Comparison of ENCODE assay signal across 8 cellular contexts in the genomic region with DNA sequence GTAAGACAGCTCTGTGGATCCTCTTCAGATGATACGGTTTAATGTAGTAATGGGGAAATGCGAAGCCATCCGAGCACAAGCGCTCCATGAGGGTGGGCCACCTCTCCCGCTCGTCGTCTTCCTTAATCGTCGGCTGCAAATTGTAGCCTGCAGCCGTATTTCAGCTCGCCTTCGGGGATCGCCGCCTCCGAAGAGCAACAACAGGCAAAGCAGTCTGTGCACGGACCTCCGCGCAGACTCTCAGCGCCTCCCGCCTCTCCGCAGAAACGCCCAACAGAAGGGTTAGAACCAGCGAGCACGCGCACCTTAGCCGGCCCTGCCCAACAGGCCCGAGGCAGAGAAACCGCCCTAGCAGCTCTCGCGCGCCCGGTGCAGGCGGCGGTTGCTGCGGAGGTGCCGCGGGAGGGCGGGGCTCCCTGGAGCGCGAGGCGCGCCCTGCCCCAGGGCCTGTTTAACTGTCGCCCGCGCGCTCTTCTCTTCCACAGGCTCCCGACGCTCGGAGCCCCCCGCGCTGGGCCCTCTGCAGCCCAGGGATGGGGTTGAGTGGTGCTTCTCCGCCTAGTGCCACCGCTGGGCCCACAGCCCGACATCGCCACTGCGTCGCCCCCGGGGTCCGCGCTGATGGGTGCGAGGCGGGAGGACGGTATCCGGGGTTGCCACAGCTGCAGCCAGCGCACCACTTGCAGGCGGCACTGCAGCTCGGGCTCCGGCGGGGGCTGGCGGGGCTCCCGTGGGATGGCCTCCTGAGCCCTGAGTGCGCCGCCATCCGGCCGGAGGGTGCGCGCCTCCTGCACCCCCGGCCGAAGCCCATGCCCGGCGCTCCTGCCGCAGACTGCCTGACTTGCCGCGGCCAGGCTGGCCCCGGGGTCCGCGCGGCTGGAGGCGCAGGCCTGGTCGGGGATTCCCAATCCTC. TPM values are rescaled to one million over a fixed set of nuclear protein-coding genes. Genes with fewer than 3 reads are reported as not detected.
DNase-seq lines count a peak whose midpoint lies in the region; ATAC-seq, FAIRE-seq and TF ChIP-seq lines count a peak whose summit lies in the region.
"Not testable (repeated sequence)": the region's sequence is repeated elsewhere in the genome, so short reads cannot be mapped to it uniquely, and the experiment has no call there.

Gene ANKRD36B, minus strand, starts transcription at position 280 of the 913 bp plus-strand sequence. Its CDS starts 192 bp downstream, at position 88.

- not testable (repeated sequence) for H3K9me3 ChIP-seq in ectodermal cell (ENCODE audit: control insufficient read depth, low read length)

- WGBS in ectodermal cell, 2 experiments, result 0% methylated on average over 19 to 34 of the region's 90 CpGs

- not testable (repeated sequence) for TF ChIP-seq CTCF in NB4 (IDR thresholded peaks at IDR 0.05; ENCODE audit: low read depth, low read length)

- not testable (repeated sequence) for H3K4me1 ChIP-seq in ectodermal cell (ENCODE audit: control insufficient read depth, insufficient read depth, low read length)

- FAIRE-seq in urothelium cell line (lab: Jason Lieb, UNC), result not testable (repeated sequence)

- DNase-seq in NB4 (ENCODE audit: low read depth) (peak; percentile 86), urothelium cell line (ENCODE audit: low spot score) (peak; percentile 17)
- DNase-seq in activated CD8-positive, alpha-beta memory T cell treated with anti-CD3 and anti-CD28 coated beads, Interleukin-2, amount 50 U/mL, for 4 hours, result peak; percentile 48

- not testable (repeated sequence) for H3K27me3 ChIP-seq in ectodermal cell (ENCODE audit: control insufficient read depth, insufficient read depth, low read length, poor library complexity, severe bottlenecking); layer of hippocampus (ENCODE audit: control insufficient read depth, insufficient read depth, low read length)

- ATAC-seq in GM18498 (IDR thresholded peaks at IDR 0.05; ENCODE audit: unreplicated experiment), result peak; percentile 76
- peak; percentile 74 for ATAC-seq in HG02678 (IDR thresholded peaks at IDR 0.05; ENCODE audit: unreplicated experiment)

- H3K4me3 ChIP-seq in NB4 (ENCODE audit: low read depth, low read length), result peak within 1 kb of the TSS; percentile 77
- H3K4me3 ChIP-seq in ectodermal cell (ENCODE audit: insufficient read depth, low read depth, low read length), result peak within 1 kb of the TSS; percentile 54
- H3K4me3 ChIP-seq in skin epidermis, result peak within 1 kb of the TSS; percentile 40 to 60 (median 53)

- not testable (repeated sequence) for H3K36me3 ChIP-seq in ectodermal cell (ENCODE audit: control insufficient read depth, insufficient read depth, low read length)

- H3K27ac ChIP-seq in ectodermal cell (ENCODE audit: insufficient read depth, low read depth, low read length, poor library complexity, severe bottlenecking) (peak within 1 kb of the TSS; percentile 83), layer of hippocampus (ENCODE audit: low read depth, low read length) (peak within 1 kb of the TSS; percentile 94), skin epidermis (peak within 1 kb of the TSS; percentile 74 to 95 (median 92))

- not testable (repeated sequence) for TF ChIP-seq POLR2A in NB4 (IDR thresholded peaks at IDR 0.05; ENCODE audit: extremely low read depth, insufficient read length)

RNA-seq across cellular contexts. Expression of gene ANKRD36B, which starts in this region (rescaled TPM):
- 12.6 TPM for polyA plus RNA-seq in ectodermal cell (2013, experiment 1 of 4)
- 19.2 TPM for polyA plus RNA-seq in ectodermal cell (2013, experiment 2 of 4)
- polyA plus RNA-seq in ectodermal cell (2013, experiment 3 of 4), result 9.8 TPM
- 15.1 TPM for polyA plus RNA-seq in ectodermal cell (2013, experiment 4 of 4)

Comparison
In these comparisons a context has a peak if more than half of its experiments do, and no peak if none do; other contexts are left out.
1. Peak in every context shown above with its lines: DNase-seq, ATAC-seq, H3K4me3 ChIP-seq and H3K27ac ChIP-seq.
2. DNase-seq: peak in every context shown above with its lines; median percentile 86 in NB4; 48 in activated CD8-positive, alpha-beta memory T cell treated with anti-CD3 and anti-CD28 coated beads, Interleukin-2, amount 50 U/mL, for 4 hours; 17 in urothelium cell line.